ENCODE assay signal across 1 cellular context in the genomic region with DNA sequence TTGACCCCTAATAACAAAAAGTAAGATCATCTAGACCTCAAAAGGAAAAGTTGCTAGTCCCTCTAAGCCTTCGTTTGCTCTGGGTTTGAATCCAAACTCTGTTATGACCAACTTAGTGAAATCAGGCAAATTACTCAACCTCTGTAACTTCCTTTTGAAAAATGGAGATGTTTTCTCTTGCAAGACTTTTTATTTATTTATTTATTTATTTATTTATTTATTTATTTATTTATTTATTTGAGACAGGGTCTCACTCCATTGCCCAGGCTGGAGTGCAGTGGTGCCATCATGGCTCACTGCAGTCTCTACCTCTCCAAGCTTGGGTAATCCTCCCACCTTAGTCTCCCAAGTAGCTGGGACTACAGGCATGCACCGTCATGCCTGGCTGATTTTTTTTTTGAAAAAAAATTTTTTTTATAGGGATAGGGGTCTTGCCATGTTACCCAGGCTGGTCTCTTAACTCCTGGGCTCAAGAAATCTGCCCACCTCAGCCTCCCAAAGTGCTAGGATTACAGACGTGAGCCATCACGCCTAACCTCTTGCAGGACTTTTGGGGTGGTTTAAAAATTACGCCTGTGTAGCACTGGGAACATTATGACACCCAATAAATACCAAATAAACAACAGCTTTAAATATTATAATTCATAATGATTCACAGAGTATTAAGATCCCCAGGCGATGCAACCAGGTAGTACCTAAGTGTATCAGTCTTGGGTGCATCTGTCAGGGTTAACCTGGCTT.
A peak's percentile ranks its signal among the peaks of the same experiment; 100 is the strongest.
TF ChIP-seq lines count a peak whose summit lies in the region.

No MANE protein-coding gene starts in this region.

TF ChIP-seq in HEK293, 187 proteins besides CTCF, POLR2A, EP300 and RAD21 (continued from another document and continues in another):
- TF ChIP-seq, protein P1, sequence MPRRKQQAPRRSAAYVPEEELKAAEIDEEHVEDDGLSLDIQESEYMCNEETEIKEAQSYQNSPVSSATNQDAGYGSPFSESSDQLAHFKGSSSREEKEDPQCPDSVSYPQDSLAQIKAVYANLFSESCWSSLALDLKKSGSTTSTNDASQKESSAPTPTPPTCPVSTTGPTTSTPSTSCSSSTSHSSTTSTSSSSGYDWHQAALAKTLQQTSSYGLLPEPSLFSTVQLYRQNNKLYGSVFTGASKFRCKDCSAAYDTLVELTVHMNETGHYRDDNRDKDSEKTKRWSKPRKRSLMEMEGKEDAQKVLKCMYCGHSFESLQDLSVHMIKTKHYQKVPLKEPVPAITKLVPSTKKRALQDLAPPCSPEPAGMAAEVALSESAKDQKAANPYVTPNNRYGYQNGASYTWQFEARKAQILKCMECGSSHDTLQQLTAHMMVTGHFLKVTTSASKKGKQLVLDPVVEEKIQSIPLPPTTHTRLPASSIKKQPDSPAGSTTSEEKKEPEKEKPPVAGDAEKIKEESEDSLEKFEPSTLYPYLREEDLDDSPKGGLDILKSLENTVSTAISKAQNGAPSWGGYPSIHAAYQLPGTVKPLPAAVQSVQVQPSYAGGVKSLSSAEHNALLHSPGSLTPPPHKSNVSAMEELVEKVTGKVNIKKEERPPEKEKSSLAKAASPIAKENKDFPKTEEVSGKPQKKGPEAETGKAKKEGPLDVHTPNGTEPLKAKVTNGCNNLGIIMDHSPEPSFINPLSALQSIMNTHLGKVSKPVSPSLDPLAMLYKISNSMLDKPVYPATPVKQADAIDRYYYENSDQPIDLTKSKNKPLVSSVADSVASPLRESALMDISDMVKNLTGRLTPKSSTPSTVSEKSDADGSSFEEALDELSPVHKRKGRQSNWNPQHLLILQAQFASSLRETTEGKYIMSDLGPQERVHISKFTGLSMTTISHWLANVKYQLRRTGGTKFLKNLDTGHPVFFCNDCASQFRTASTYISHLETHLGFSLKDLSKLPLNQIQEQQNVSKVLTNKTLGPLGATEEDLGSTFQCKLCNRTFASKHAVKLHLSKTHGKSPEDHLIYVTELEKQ (tag by site-specific recombination; IDR thresholded peaks at IDR 0.05; ENCODE audit: borderline replicate concordance), result no peak
- TF ChIP-seq ZNF311 (tag by site-specific recombination; IDR thresholded peaks at IDR 0.05; ENCODE audit: borderline replicate concordance) (no peak), KLF8 (tag by site-specific recombination; IDR thresholded peaks at IDR 0.05) (no peak), ZNF174 (tag by site-specific recombination; IDR thresholded peaks at IDR 0.05) (no peak), KLF10 (tag by site-specific recombination; IDR thresholded peaks at IDR 0.05) (no peak), HOXA7 (CRISPR knock-in tag; IDR thresholded peaks at IDR 0.05; ENCODE audit: borderline replicate concordance) (no peak), ZNF747 (tag by site-specific recombination; IDR thresholded peaks at IDR 0.05) (no peak), FEZF1 (tag by site-specific recombination; IDR thresholded peaks at IDR 0.05) (no peak), ZBTB8A (tag by site-specific recombination; IDR thresholded peaks at IDR 0.05) (peak; percentile 78), MEIS1 (CRISPR knock-in tag; IDR thresholded peaks at IDR 0.05; ENCODE audit: borderline replicate concordance) (no peak), OSR2 (tag by site-specific recombination; IDR thresholded peaks at IDR 0.05) (no peak), ZNF302 (tag by site-specific recombination; IDR thresholded peaks at IDR 0.05; ENCODE audit: low read depth) (no peak), ZNF221 (tag by site-specific recombination; IDR thresholded peaks at IDR 0.05; ENCODE audit: borderline replicate concordance) (no peak), ZNF133 (tag by site-specific recombination; IDR thresholded peaks at IDR 0.05) (no peak), ZNF423 (tag by site-specific recombination; IDR thresholded peaks at IDR 0.05) (no peak), ZNF394 (tag by site-specific recombination; IDR thresholded peaks at IDR 0.05; ENCODE audit: borderline replicate concordance) (peak; percentile 96), ZNF350 (tag by site-specific recombination; IDR thresholded peaks at IDR 0.05) (no peak), ZNF112 (tag by site-specific recombination; IDR thresholded peaks at IDR 0.05) (no peak), BCL11B (tag by site-specific recombination; IDR thresholded peaks at IDR 0.05; ENCODE audit: low read depth) (no peak), SP7 (tag by site-specific recombination; IDR thresholded peaks at IDR 0.05) (no peak), EGR2 (tag by site-specific recombination; IDR thresholded peaks at IDR 0.05; ENCODE audit: low read depth) (no peak), ZNF175 (tag by site-specific recombination; IDR thresholded peaks at IDR 0.05) (no peak), ZNF114 (tag by site-specific recombination; IDR thresholded peaks at IDR 0.05) (no peak), GFI1B (tag by site-specific recombination; IDR thresholded peaks at IDR 0.05) (0 out of 2 replicates have a peak, but pooled peaks have one; percentile 14), MZF1 (tag by site-specific recombination; IDR thresholded peaks at IDR 0.05; ENCODE audit: borderline replicate concordance) (peak; percentile 42; the same call in 1 of the 2 replicates), ZBTB48 (tag by site-specific recombination; IDR thresholded peaks at IDR 0.05) (no peak), ZNF274 (IDR thresholded peaks at IDR 0.05; ENCODE audit: low read length) (no peak), ZNF274 (tag by site-specific recombination; IDR thresholded peaks at IDR 0.05; ENCODE audit: borderline replicate concordance) (no peak), ZNF132 (tag by site-specific recombination; IDR thresholded peaks at IDR 0.05; ENCODE audit: borderline replicate concordance) (no peak), ZNF433 (tag by site-specific recombination; IDR thresholded peaks at IDR 0.05; ENCODE audit: low read depth) (peak; percentile 69), SP2 (tag by site-specific recombination; IDR thresholded peaks at IDR 0.05) (no peak), ZNF658 (tag by site-specific recombination; IDR thresholded peaks at IDR 0.05) (no peak), ZNF10 (tag by site-specific recombination; IDR thresholded peaks at IDR 0.05) (no peak), TCF7L2 (IDR thresholded peaks at IDR 0.05; ENCODE audit: borderline replicate concordance, low read depth, low read length) (no peak), RBAK (tag by site-specific recombination; IDR thresholded peaks at IDR 0.05) (0 out of 2 replicates have a peak, but pooled peaks have one; percentile 61), ZNF785 (tag by site-specific recombination; IDR thresholded peaks at IDR 0.05) (no peak), HOXD13 (CRISPR knock-in tag; IDR thresholded peaks at IDR 0.05; ENCODE audit: borderline replicate concordance) (no peak)
- TF ChIP-seq, protein P2, sequence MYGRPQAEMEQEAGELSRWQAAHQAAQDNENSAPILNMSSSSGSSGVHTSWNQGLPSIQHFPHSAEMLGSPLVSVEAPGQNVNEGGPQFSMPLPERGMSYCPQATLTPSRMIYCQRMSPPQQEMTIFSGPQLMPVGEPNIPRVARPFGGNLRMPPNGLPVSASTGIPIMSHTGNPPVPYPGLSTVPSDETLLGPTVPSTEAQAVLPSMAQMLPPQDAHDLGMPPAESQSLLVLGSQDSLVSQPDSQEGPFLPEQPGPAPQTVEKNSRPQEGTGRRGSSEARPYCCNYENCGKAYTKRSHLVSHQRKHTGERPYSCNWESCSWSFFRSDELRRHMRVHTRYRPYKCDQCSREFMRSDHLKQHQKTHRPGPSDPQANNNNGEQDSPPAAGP (tag by site-specific recombination; IDR thresholded peaks at IDR 0.05), result no peak
- TF ChIP-seq, protein P3, sequence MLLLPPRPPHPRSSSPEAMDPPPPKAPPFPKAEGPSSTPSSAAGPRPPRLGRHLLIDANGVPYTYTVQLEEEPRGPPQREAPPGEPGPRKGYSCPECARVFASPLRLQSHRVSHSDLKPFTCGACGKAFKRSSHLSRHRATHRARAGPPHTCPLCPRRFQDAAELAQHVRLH (tag by site-specific recombination; IDR thresholded peaks at IDR 0.05), result 0 out of 2 replicates have a peak, but pooled peaks have one; percentile 30
- TF ChIP-seq, protein P4, sequence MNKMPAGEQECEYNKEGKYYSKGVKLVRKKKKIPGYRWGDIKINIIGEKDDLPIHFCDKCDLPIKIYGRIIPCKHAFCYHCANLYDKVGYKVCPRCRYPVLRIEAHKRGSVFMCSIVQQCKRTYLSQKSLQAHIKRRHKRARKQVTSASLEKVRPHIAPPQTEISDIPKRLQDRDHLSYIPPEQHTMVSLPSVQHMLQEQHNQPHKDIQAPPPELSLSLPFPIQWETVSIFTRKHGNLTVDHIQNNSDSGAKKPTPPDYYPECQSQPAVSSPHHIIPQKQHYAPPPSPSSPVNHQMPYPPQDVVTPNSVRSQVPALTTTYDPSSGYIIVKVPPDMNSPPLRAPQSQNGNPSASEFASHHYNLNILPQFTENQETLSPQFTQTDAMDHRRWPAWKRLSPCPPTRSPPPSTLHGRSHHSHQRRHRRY (tag by site-specific recombination; IDR thresholded peaks at IDR 0.05), result no peak
- TF ChIP-seq, protein P5, sequence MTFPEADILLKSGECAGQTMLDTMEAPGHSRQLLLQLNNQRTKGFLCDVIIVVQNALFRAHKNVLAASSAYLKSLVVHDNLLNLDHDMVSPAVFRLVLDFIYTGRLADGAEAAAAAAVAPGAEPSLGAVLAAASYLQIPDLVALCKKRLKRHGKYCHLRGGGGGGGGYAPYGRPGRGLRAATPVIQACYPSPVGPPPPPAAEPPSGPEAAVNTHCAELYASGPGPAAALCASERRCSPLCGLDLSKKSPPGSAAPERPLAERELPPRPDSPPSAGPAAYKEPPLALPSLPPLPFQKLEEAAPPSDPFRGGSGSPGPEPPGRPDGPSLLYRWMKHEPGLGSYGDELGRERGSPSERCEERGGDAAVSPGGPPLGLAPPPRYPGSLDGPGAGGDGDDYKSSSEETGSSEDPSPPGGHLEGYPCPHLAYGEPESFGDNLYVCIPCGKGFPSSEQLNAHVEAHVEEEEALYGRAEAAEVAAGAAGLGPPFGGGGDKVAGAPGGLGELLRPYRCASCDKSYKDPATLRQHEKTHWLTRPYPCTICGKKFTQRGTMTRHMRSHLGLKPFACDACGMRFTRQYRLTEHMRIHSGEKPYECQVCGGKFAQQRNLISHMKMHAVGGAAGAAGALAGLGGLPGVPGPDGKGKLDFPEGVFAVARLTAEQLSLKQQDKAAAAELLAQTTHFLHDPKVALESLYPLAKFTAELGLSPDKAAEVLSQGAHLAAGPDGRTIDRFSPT (tag by site-specific recombination; IDR thresholded peaks at IDR 0.05), result no peak
- TF ChIP-seq, protein P6, sequence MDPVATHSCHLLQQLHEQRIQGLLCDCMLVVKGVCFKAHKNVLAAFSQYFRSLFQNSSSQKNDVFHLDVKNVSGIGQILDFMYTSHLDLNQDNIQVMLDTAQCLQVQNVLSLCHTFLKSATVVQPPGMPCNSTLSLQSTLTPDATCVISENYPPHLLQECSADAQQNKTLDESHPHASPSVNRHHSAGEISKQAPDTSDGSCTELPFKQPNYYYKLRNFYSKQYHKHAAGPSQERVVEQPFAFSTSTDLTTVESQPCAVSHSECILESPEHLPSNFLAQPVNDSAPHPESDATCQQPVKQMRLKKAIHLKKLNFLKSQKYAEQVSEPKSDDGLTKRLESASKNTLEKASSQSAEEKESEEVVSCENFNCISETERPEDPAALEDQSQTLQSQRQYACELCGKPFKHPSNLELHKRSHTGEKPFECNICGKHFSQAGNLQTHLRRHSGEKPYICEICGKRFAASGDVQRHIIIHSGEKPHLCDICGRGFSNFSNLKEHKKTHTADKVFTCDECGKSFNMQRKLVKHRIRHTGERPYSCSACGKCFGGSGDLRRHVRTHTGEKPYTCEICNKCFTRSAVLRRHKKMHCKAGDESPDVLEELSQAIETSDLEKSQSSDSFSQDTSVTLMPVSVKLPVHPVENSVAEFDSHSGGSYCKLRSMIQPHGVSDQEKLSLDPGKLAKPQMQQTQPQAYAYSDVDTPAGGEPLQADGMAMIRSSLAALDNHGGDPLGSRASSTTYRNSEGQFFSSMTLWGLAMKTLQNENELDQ (tag by site-specific recombination; IDR thresholded peaks at IDR 0.05; ENCODE audit: low read depth), result no peak
- TF ChIP-seq, protein P7, sequence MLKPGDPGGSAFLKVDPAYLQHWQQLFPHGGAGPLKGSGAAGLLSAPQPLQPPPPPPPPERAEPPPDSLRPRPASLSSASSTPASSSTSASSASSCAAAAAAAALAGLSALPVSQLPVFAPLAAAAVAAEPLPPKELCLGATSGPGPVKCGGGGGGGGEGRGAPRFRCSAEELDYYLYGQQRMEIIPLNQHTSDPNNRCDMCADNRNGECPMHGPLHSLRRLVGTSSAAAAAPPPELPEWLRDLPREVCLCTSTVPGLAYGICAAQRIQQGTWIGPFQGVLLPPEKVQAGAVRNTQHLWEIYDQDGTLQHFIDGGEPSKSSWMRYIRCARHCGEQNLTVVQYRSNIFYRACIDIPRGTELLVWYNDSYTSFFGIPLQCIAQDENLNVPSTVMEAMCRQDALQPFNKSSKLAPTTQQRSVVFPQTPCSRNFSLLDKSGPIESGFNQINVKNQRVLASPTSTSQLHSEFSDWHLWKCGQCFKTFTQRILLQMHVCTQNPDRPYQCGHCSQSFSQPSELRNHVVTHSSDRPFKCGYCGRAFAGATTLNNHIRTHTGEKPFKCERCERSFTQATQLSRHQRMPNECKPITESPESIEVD (tag by site-specific recombination; IDR thresholded peaks at IDR 0.05), result no peak
- TF ChIP-seq, protein P8, sequence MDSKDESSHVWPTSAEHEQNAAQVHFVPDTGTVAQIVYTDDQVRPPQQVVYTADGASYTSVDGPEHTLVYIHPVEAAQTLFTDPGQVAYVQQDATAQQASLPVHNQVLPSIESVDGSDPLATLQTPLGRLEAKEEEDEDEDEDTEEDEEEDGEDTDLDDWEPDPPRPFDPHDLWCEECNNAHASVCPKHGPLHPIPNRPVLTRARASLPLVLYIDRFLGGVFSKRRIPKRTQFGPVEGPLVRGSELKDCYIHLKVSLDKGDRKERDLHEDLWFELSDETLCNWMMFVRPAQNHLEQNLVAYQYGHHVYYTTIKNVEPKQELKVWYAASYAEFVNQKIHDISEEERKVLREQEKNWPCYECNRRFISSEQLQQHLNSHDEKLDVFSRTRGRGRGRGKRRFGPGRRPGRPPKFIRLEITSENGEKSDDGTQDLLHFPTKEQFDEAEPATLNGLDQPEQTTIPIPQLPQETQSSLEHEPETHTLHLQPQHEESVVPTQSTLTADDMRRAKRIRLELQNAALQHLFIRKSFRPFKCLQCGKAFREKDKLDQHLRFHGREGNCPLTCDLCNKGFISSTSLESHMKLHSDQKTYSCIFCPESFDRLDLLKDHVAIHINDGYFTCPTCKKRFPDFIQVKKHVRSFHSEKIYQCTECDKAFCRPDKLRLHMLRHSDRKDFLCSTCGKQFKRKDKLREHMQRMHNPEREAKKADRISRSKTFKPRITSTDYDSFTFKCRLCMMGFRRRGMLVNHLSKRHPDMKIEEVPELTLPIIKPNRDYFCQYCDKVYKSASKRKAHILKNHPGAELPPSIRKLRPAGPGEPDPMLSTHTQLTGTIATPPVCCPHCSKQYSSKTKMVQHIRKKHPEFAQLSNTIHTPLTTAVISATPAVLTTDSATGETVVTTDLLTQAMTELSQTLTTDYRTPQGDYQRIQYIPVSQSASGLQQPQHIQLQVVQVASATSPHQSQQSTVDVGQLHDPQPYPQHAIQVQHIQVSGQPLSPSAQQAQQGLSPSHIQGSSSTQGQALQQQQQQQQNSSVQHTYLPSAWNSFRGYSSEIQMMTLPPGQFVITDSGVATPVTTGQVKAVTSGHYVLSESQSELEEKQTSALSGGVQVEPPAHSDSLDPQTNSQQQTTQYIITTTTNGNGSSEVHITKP (tag by site-specific recombination; IDR thresholded peaks at IDR 0.05), result no peak
- TF ChIP-seq, protein P9, sequence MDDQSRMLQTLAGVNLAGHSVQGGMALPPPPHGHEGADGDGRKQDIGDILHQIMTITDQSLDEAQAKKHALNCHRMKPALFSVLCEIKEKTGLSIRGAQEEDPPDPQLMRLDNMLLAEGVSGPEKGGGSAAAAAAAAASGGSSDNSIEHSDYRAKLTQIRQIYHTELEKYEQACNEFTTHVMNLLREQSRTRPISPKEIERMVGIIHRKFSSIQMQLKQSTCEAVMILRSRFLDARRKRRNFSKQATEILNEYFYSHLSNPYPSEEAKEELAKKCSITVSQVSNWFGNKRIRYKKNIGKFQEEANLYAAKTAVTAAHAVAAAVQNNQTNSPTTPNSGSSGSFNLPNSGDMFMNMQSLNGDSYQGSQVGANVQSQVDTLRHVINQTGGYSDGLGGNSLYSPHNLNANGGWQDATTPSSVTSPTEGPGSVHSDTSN (CRISPR knock-in tag; IDR thresholded peaks at IDR 0.05), result no peak
